33 cellular contexts compared by ENCODE assay signal in genomic region chr15:67696087-67696486, GRCh38.
"Had no signal": no experiment of that assay in that cellular context is flagged by ENCODE, and none has a peak within 500 bp of the region (broad histone marks: within the 10 kb centered on the region; RNA-seq: fewer than 3 reads in every experiment).

No MANE protein-coding gene starts in this region.

- H3K9me3 ChIP-seq: adrenal gland, body of pancreas, breast epithelium had no signal

- H3K4me3 ChIP-seq: adrenal gland, body of pancreas, breast epithelium had no signal

- H3K36me3 ChIP-seq: adrenal gland, brain microvascular endothelial cell, breast epithelium had no signal

- H3K4me1 ChIP-seq: body of pancreas, breast epithelium had no signal

- H3K27ac ChIP-seq: adrenal gland, body of pancreas, brain microvascular endothelial cell, breast epithelium, VCaP had no signal

- DNase-seq: activated B cell treated with CpG ODN at 0.5 μM for 24 hours; activated CD4-positive, alpha-beta memory T cell treated with anti-CD3 and anti-CD28 coated beads for 36 hours; activated CD4-positive, alpha-beta T cell treated with anti-CD3 and anti-CD28 coated beads for 4 hours; activated CD4-positive, alpha-beta T cell treated with anti-CD3 and anti-CD28 coated beads, Interleukin-2, amount 10 ng/mL, durations not matched to agents 24 days and 14 days; activated CD4-positive, alpha-beta T cell treated with anti-CD3 and anti-CD28 coated beads, Interleukin-2, amount 50 U/mL, for 1 hour; activated CD4-positive, alpha-beta T cell treated with anti-CD3 and anti-CD28 coated beads, Interleukin-2, amount 50 U/mL, for 4 hours; activated CD4-positive, CD25-positive, alpha-beta regulatory T cell treated with anti-CD3 and anti-CD28 coated beads, Interleukin-2, amount 50 U/mL, for 72 hours; activated CD8-positive, alpha-beta memory T cell treated with anti-CD3 and anti-CD28 coated beads, Interleukin-2, amount 50 U/mL, for 4 hours; activated CD8-positive, alpha-beta T cell treated with anti-CD3 and anti-CD28 coated beads for 36 hours; activated effector memory CD4-positive, alpha-beta T cell treated with anti-CD3 and anti-CD28 coated beads, Interleukin-2, amount 50 U/mL, for 16 hours; activated gamma-delta T cell treated with Interleukin-2 at 50 U/mL for 16 hours; activated naive CD4-positive, alpha-beta T cell; activated naive CD4-positive, alpha-beta T cell treated with anti-CD3 and anti-CD28 coated beads for 36 hours; activated naive CD4-positive, alpha-beta T cell treated with anti-CD3 and anti-CD28 coated beads, Interleukin-2, amount 50 U/mL, for 16 hours; activated naive CD8-positive, alpha-beta T cell treated with anti-CD3 and anti-CD28 coated beads for 36 hours; activated T-cell treated with anti-CD3 and anti-CD28 coated beads for 4 hours; activated T-cell treated with anti-CD3 and anti-CD28 coated beads, Interleukin-2, amount 50 U/mL, for 1 hour; activated T-cell treated with anti-CD3 and anti-CD28 coated beads, Interleukin-2, amount 50 U/mL, for 4 hours; activated T-cell treated with anti-CD3 and anti-CD28 coated beads, Interleukin-2, amount 50 U/mL, for 72 hours; adrenal gland; amniotic stem cell; aorta; body of pancreas; brain microvascular endothelial cell; central memory CD4-positive, alpha-beta T cell; T-helper 2 cell; T-helper 9 cell had no signal

- ATAC-seq: activated CD8-positive, alpha-beta T cell treated with anti-CD3 and anti-CD28 coated beads for 36 hours; activated naive CD4-positive, alpha-beta T cell treated with anti-CD3 and anti-CD28 coated beads, Interleukin-2, amount 50 U/mL, for 72 hours; activated T-cell treated with anti-CD3 and anti-CD28 coated beads, Interleukin-2, amount 50 U/mL, for 4 hours; activated T-cell treated with anti-CD3 and anti-CD28 coated beads, Interleukin-2, amount 50 U/mL, for 72 hours; activated T-helper 17 cell treated with anti-CD3 and anti-CD28 coated beads, Interleukin-2, amount 50 U/mL, for 72 hours; body of pancreas had no signal

- H3K27me3 ChIP-seq: adrenal gland, body of pancreas, brain microvascular endothelial cell, breast epithelium had no signal

- FAIRE-seq: astrocyte, TTC549 had no signal
